ENCODE assay signal across 16 cellular contexts in the genomic region with DNA sequence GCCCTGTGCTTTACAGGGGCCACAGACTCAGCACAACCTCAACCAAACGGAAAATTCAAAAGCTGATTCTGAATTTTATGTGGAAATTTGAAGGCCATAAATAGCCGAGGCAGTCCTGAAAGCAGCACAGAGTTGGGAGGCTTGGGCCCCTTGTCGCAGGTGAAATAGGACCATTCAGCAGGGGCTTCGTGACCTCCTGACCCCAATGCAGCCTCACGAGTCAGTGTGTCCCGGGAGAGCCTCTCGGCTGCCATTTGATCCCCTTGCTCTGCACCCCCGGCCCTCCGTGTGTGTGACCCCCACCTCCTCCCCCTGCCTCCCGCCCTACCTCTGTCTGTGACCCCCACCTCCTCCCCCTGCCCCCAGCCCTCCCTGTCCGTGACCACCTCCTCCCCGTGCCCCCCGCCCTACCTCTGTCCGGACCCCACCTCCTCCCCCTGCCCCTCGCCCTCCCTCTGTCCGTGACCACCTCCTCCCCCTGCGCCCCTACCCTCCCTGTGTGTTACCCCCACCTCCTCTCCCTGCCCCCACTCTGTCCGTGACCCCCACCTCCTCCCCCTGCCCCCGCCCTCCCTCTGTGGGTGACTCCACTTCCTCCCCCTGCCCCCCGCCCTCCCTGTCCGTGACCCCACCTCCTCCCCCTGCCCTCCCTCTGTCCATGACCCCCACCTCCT.
"Had no signal": no experiment of that assay in that cellular context is flagged by ENCODE, and none has a peak within 500 bp of the region (broad histone marks: within the 10 kb centered on the region; RNA-seq: fewer than 3 reads in every experiment).

No MANE protein-coding gene starts in this region.

- DNase-seq: activated CD4-positive, alpha-beta T cell treated with anti-CD3 and anti-CD28 coated beads, Interleukin-2, amount 50 U/mL, for 48 hours; activated gamma-delta T cell treated with Interleukin-2 at 50 U/mL for 16 hours; activated T-cell treated with anti-CD3 and anti-CD28 coated beads for 4 hours; effector memory CD8-positive, alpha-beta T cell; esophagus squamous epithelium; immature natural killer cell; right cardiac atrium; stimulated activated naive CD4-positive, alpha-beta T cell; substantia nigra had no signal

- H3K27ac ChIP-seq: adrenal gland, esophagus squamous epithelium, prostate gland, tibial artery had no signal

- H3K27me3 ChIP-seq: adrenal gland, esophagus squamous epithelium, tibial artery had no signal

- H3K4me1 ChIP-seq: prostate gland had no signal

- H3K9me3 Mint-ChIP-seq: activated naive CD4-positive, alpha-beta T cell treated with anti-CD3 and anti-CD28 coated beads, Interleukin-2, amount 50 U/mL, for 72 hours; effector memory CD8-positive, alpha-beta T cell had no signal

- H3K4me3 ChIP-seq: adrenal gland, esophagus squamous epithelium, prostate gland, smooth muscle cell, tibial artery had no signal

- H3K27me3 Mint-ChIP-seq: effector memory CD8-positive, alpha-beta T cell had no signal

- H3K27ac Mint-ChIP-seq: activated T-helper 1 cell treated with anti-CD3 and anti-CD28 coated beads, Interleukin-12 subunit alpha, Interleukin-12 subunit beta, Interleukin-2, Interleukin-4 antibody, amounts not matched to agents 30 ng/mL and 10 ng/mL and 1 ng/mL, durations not matched to agents 14 hours and 24 hours and 36 hours had no signal

- H3K36me3 ChIP-seq: prostate gland had no signal

- ATAC-seq: activated naive CD4-positive, alpha-beta T cell treated with anti-CD3 and anti-CD28 coated beads, Interleukin-2, amount 50 U/mL, for 72 hours; effector memory CD8-positive, alpha-beta T cell; right cardiac atrium had no signal

- H3K4me2 ChIP-seq: smooth muscle cell had no signal

- H3K9me3 ChIP-seq: adrenal gland, esophagus squamous epithelium, prostate gland, tibial artery had no signal

- H3K4me3 Mint-ChIP-seq: activated T-helper 1 cell treated with anti-CD3 and anti-CD28 coated beads, Interleukin-12 subunit alpha, Interleukin-12 subunit beta, Interleukin-2, Interleukin-4 antibody, amounts not matched to agents 30 ng/mL and 10 ng/mL and 1 ng/mL, durations not matched to agents 14 hours and 24 hours and 36 hours; effector memory CD8-positive, alpha-beta T cell; immature natural killer cell; mesothelial cell of epicardium had no signal
